In the genomic region with DNA sequence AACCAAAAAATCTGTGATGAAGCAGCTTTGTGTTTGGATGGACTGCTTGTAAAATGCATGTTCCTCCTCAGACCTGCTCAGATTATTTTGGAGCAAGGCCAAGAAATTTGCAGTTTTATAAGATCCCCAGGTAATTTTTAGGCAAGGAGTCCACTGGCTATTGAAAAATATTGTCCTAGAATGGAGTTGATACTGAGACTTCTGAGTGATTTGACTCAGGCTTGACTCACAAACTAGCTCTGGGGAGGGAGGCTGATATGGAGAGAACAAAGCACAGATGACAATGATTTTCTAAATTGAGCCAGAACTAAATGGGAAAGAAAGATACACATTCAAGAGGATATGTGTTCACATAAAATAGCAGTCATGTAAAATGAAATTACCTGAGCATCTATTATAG, we compare ENCODE assay signal across 30 cellular contexts. TPM values are rescaled to one million over a fixed set of nuclear protein-coding genes. Genes with fewer than 3 reads are reported as not detected.
DNase-seq lines count a peak whose midpoint lies in the region; ATAC-seq and TF ChIP-seq lines count a peak whose summit lies in the region.
"Had no signal": no experiment of that assay in that cellular context is flagged by ENCODE, and none has a peak within 500 bp of the region (broad histone marks: within the 10 kb centered on the region; RNA-seq: fewer than 3 reads in every experiment).

No MANE protein-coding gene starts in this region.

- peak; percentile 33 for DNase-seq in mammary epithelial cell
- DNase-seq in breast epithelium (ENCODE audit: low spot score in 2 of 2), result no peak
- peak; percentile 76 for DNase-seq in PC-3
- peak; percentile 22 for DNase-seq in fibroblast of peridontal ligament (ENCODE audit: extremely low read depth)
- DNase-seq in WTC11 (ENCODE audit: low spot score), result no peak
- DNase-seq in SIG-M5 treated with dmso at 0.1 percent for 504 hours (lab: John Stamatoyannopoulos, UW; ENCODE audit: unreplicated experiment), result no peak
- DNase-seq: activated CD4-positive, alpha-beta T cell treated with anti-CD3 and anti-CD28 coated beads for 36 hours; activated CD8-positive, alpha-beta memory T cell treated with anti-CD3 and anti-CD28 coated beads for 24 hours; activated T-cell treated with anti-CD3 and anti-CD28 coated beads, Interleukin-2, amount 50 U/mL, for 24 hours; effector memory CD4-positive, alpha-beta T cell; GF-D8; glutamatergic neuron; KBM-7; MV-4-11; NCI-H1694 treated with DMSO at 0.1 percent for 48 hours; NCI-H2171 treated with DMSO at 0.1 percent for 48 hours; NCI-H526; Peyer's patch; SIG-M5; T-cell had no signal

- no peaks in the 10 kb centered on the region for H3K79me2 ChIP-seq in mammary epithelial cell (ENCODE audit: insufficient read depth, low read length)
- H3K79me2 ChIP-seq in PC-3 (ENCODE audit: low read length), result no peaks in the 10 kb centered on the region

- dilution Hi-C loops in mammary epithelial cell (cut with HindIII; ENCODE audit: low sequenced_read_pairs), result no loop called here

- BruUV-seq in mammary epithelial cell (replicated peaks; lab: Mats Ljungman, UMichigan) (no TSS peak), PC-3 (replicated peaks; lab: Mats Ljungman, UMichigan) (no TSS peak)

- H3K27ac ChIP-seq in mammary epithelial cell (ENCODE audit: insufficient read depth, low read depth, low read length) (no peak overlapping the region), breast epithelium (no peak overlapping the region), PC-3 (ENCODE audit: low read length) (no peak overlapping the region)
- H3K27ac ChIP-seq: 22Rv1, esophagus muscularis mucosa, Peyer's patch, suprapubic skin had no signal

- intact Hi-C loops in mammary epithelial cell (cut with micrococcal nuclease), result no loop called here
- intact Hi-C loops in breast epithelium (cut with DNase I; ENCODE audit: low total_unique reads), result no loop called here
- intact Hi-C loops in PC-3 (cut with micrococcal nuclease), result loop anchor here (5.0 kb wide), 1 partner anchor 85 kb away; no protein-coding TSS in a partner anchor

- no peaks in the 10 kb centered on the region for H3F3A ChIP-seq in PC-3 (ENCODE audit: low read length, unreplicated experiment)

- CTCF ChIA-PET in mammary epithelial cell (lab: Charles Lee; ENCODE audit: low non-redundant PET), result no interaction called here
- CTCF ChIA-PET in PC-3 (lab: Charles Lee), result no interaction called here
- CTCF ChIA-PET in WTC11 (lab: Charles Lee), result no interaction called here

- no peak overlapping the region for H2AFZ ChIP-seq in mammary epithelial cell (ENCODE audit: low read depth, low read length)
- H2AFZ ChIP-seq in PC-3 (ENCODE audit: low read length), result no peak overlapping the region

- H4K20me1 ChIP-seq in mammary epithelial cell (ENCODE audit: insufficient read depth, low read length), result no peaks in the 10 kb centered on the region
- no peaks in the 10 kb centered on the region for H4K20me1 ChIP-seq in PC-3 (ENCODE audit: low read length)

- TF ChIP-seq CTCF in mammary epithelial cell (conservative IDR thresholded peaks at IDR 0.05 in 1 of 2, IDR thresholded peaks at IDR 0.05 in 1 of 2; ENCODE audit: extremely low read depth in 1 of 2, insufficient read depth in 1 of 2, low read depth in 1 of 2, low read length in 2 of 2) (no peak), breast epithelium (IDR thresholded peaks at IDR 0.05) (no peak), PC-3 (conservative IDR thresholded peaks at IDR 0.05; ENCODE audit: low read depth, low read length) (no peak), WTC11 (IDR thresholded peaks at IDR 0.05) (no peak)

- H3K36me3 Mint-ChIP-seq in WTC11, result peaks cover 39% of the 10 kb centered on the region

- H3K9me3 ChIP-seq in mammary epithelial cell (replicated peaks; ENCODE audit: insufficient read depth, low read length), result no peaks in the 10 kb centered on the region
- no peaks in the 10 kb centered on the region for H3K9me3 ChIP-seq in breast epithelium
- H3K9me3 ChIP-seq in PC-3 (ENCODE audit: low read length), result no peaks in the 10 kb centered on the region
- no peaks in the 10 kb centered on the region for H3K9me3 ChIP-seq in skeletal muscle satellite cell (replicated peaks; ENCODE audit: low read length)
- H3K9me3 ChIP-seq: esophagus muscularis mucosa, HAP-1, Peyer's patch, suprapubic skin had no signal

- H3K9me3 Mint-ChIP-seq in WTC11, result peaks cover 11% of the 10 kb centered on the region
- H3K9me3 Mint-ChIP-seq: activated T-cell treated with anti-CD3 and anti-CD28 coated beads, Interleukin-2, amount 50 U/mL, for 24 hours; memory B cell; stimulated activated effector memory CD8-positive, alpha-beta T cell treated with anti-CD3 and anti-CD28 coated beads, Interleukin-12 subunit alpha, Interleukin-12 subunit beta, amount 100 ng/mL, for 72 hours; T-cell had no signal

- no peak overlapping the region; the same call in 1 of the 2 replicates for H3K27ac Mint-ChIP-seq in WTC11
- H3K27ac Mint-ChIP-seq: activated CD4-positive, alpha-beta T cell treated with anti-CD3 and anti-CD28 coated beads for 36 hours; activated T-cell treated with anti-CD3 and anti-CD28 coated beads, Interleukin-2, amount 50 U/mL, for 24 hours; B cell; memory B cell; stimulated activated effector memory CD8-positive, alpha-beta T cell treated with anti-CD3 and anti-CD28 coated beads, Interleukin-12 subunit alpha, Interleukin-12 subunit beta, amount 100 ng/mL, for 72 hours had no signal

- H3K9me2 ChIP-seq in PC-3 (replicated peaks; ENCODE audit: low read length), result no peaks in the 10 kb centered on the region

- H3K4me3 ChIP-seq in mammary epithelial cell (replicated peaks in 1 of 3; ENCODE audit: insufficient read depth in 1 of 3, low read depth in 2 of 3, low read length in 3 of 3) (no peak overlapping the region), breast epithelium (no peak overlapping the region), PC-3 (ENCODE audit: low read length) (no peak overlapping the region), skeletal muscle satellite cell (ENCODE audit: low read length) (no peak overlapping the region)
- H3K4me3 ChIP-seq: esophagus muscularis mucosa, HAP-1, Peyer's patch, smooth muscle cell, suprapubic skin had no signal

- H3K4me1 ChIP-seq in mammary epithelial cell (ENCODE audit: insufficient read depth, low read length) (no peaks in the 10 kb centered on the region), breast epithelium (no peaks in the 10 kb centered on the region), PC-3 (ENCODE audit: insufficient read depth, low read length) (peaks cover 26% of the 10 kb centered on the region), skeletal muscle satellite cell (ENCODE audit: control insufficient read depth, insufficient read depth, low read length) (peaks cover 7% of the 10 kb centered on the region)
- H3K4me1 ChIP-seq: esophagus muscularis mucosa, Peyer's patch, suprapubic skin had no signal

- H3K4me2 ChIP-seq in mammary epithelial cell (ENCODE audit: insufficient read depth, low read depth, low read length) (no peak overlapping the region), PC-3 (ENCODE audit: low read length) (peak overlapping the region; percentile 20; the same call in 1 of the 2 replicates), skeletal muscle satellite cell (ENCODE audit: low read length) (peak overlapping the region; percentile 6)
- H3K4me2 ChIP-seq: smooth muscle cell had no signal

- peaks cover 9% of the 10 kb centered on the region; the same call in 1 of the 2 replicates for H3K4me1 Mint-ChIP-seq in WTC11
- H3K4me1 Mint-ChIP-seq: activated CD4-positive, alpha-beta T cell treated with anti-CD3 and anti-CD28 coated beads for 36 hours; B cell; memory B cell; stimulated activated effector memory CD8-positive, alpha-beta T cell treated with anti-CD3 and anti-CD28 coated beads, Interleukin-12 subunit alpha, Interleukin-12 subunit beta, amount 100 ng/mL, for 72 hours; T-cell had no signal

- POLR2A ChIA-PET in PC-3 (lab: Charles Lee; ENCODE audit: unreplicated experiment) (no interaction called here), WTC11 (lab: Charles Lee) (no interaction called here)

- H3K4me3 Mint-ChIP-seq in WTC11, result no peak overlapping the region
- H3K4me3 Mint-ChIP-seq: activated CD4-positive, alpha-beta T cell treated with anti-CD3 and anti-CD28 coated beads for 36 hours; activated T-cell treated with anti-CD3 and anti-CD28 coated beads, Interleukin-2, amount 50 U/mL, for 24 hours; B cell; memory B cell; stimulated activated effector memory CD8-positive, alpha-beta T cell treated with anti-CD3 and anti-CD28 coated beads, Interleukin-12 subunit alpha, Interleukin-12 subunit beta, amount 100 ng/mL, for 72 hours; T-cell had no signal

- peaks cover 20% of the 10 kb centered on the region for H3K36me3 ChIP-seq in mammary epithelial cell (ENCODE audit: insufficient read depth, low read length)
- H3K36me3 ChIP-seq in breast epithelium, result peaks cover 4% of the 10 kb centered on the region
- H3K36me3 ChIP-seq in PC-3 (ENCODE audit: low read depth, low read length), result peaks cover 4% of the 10 kb centered on the region; the same call in 1 of the 2 replicates
- peaks cover 12% of the 10 kb centered on the region for H3K36me3 ChIP-seq in skeletal muscle satellite cell (ENCODE audit: insufficient read depth, low read length)

- H3K9ac ChIP-seq in mammary epithelial cell (ENCODE audit: insufficient read depth, low read length) (no peak overlapping the region), PC-3 (ENCODE audit: low read length) (no peak overlapping the region), skeletal muscle satellite cell (ENCODE audit: low read depth, low read length) (no peak overlapping the region)

- no peak for TF ChIP-seq POLR2A in breast epithelium (IDR thresholded peaks at IDR 0.05)

- ATAC-seq in PC-3, result peak; percentile 77
- ATAC-seq in WTC11, result no peak
- ATAC-seq in HG03039 (IDR thresholded peaks at IDR 0.05; ENCODE audit: unreplicated experiment), result no peak
- ATAC-seq: activated CD4-positive, alpha-beta T cell treated with anti-CD3 and anti-CD28 coated beads for 36 hours; stimulated activated effector memory CD8-positive, alpha-beta T cell treated with anti-CD3 and anti-CD28 coated beads, Interleukin-12 subunit alpha, Interleukin-12 subunit beta, amount 100 ng/mL, for 72 hours; T-cell had no signal

- in situ Hi-C loops in mammary epithelial cell (cut with MboI; ENCODE audit: low sequenced_read_pairs in 2 of 2), result no loop called here

- no peaks in the 10 kb centered on the region for H3K27me3 ChIP-seq in mammary epithelial cell (ENCODE audit: insufficient read depth, low read length)
- H3K27me3 ChIP-seq in breast epithelium, result no peaks in the 10 kb centered on the region
- H3K27me3 ChIP-seq in PC-3 (ENCODE audit: low read length), result no peaks in the 10 kb centered on the region
- H3K27me3 ChIP-seq in skeletal muscle satellite cell (ENCODE audit: control insufficient read depth, insufficient read depth, low read length), result no peaks in the 10 kb centered on the region
- H3K27me3 ChIP-seq: esophagus muscularis mucosa, Peyer's patch, suprapubic skin had no signal

- H3K27me3 Mint-ChIP-seq in WTC11 (ENCODE audit: low read depth), result no peaks in the 10 kb centered on the region
- H3K27me3 Mint-ChIP-seq: activated CD4-positive, alpha-beta T cell treated with anti-CD3 and anti-CD28 coated beads for 36 hours; activated T-cell treated with anti-CD3 and anti-CD28 coated beads, Interleukin-2, amount 50 U/mL, for 24 hours; B cell; memory B cell; T-cell had no signal

RNA-seq across cellular contexts. Expression of gene AGL, which starts 36.7 kb away (rescaled TPM):
- total RNA-seq in mammary epithelial cell (10 to 100 TPM; 15.6 to 31.3 TPM), breast epithelium (10 to 100 TPM; 18.4 to 31.6 (median 26.6) TPM), PC-3 (2014; rRNA removed) (8.7 and 9.8 TPM in 2 replicates), WTC11 (2021) (20.2 to 22.5 TPM (median 21.6 TPM) in 3 replicates)
- polyA plus RNA-seq in mammary epithelial cell, result 4.2 TPM
- polyA minus RNA-seq in mammary epithelial cell, result 13.7 TPM
- total RNA-seq in skeletal muscle satellite cell (2012; rRNA removed), result 7.4 and 7.6 TPM in 2 replicates

Comparison
In these comparisons a context has a peak if more than half of its experiments do, and no peak if none do; other contexts are left out.
1. DNase-seq: peak in mammary epithelial cell (single experiment), PC-3 (single experiment) and fibroblast of peridontal ligament (single experiment); none in breast epithelium (0 of 2), WTC11 (single experiment) and SIG-M5 treated with dmso at 0.1 percent for 504 hours (single experiment).